ENCODE assay signal across 13 cellular contexts in genomic region chr10:73905256-73906018, GRCh38. TPM values are rescaled to one million over a fixed set of nuclear protein-coding genes. Genes with fewer than 3 reads are reported as not detected.
A peak's percentile ranks its signal among the peaks of the same experiment; 100 is the strongest.
DNase-seq lines count a peak whose midpoint lies in the region; ATAC-seq and TF ChIP-seq lines count a peak whose summit lies in the region.
"Had no signal": no experiment of that assay in that cellular context is flagged by ENCODE, and none has a peak within 500 bp of the region (broad histone marks: within the 10 kb centered on the region; RNA-seq: fewer than 3 reads in every experiment).

No MANE protein-coding gene starts in this region.

- H3K4me3 ChIP-seq in GM23248 (no peak overlapping the region), NB4 (ENCODE audit: low read depth, low read length) (no peak overlapping the region), skeletal muscle satellite cell (ENCODE audit: low read length) (no peak overlapping the region), lower leg skin (ENCODE audit: low read depth, poor library complexity, severe bottlenecking) (no peak overlapping the region)

- H3K9ac ChIP-seq in GM23248 (no peak overlapping the region), skeletal muscle satellite cell (ENCODE audit: low read depth, low read length) (peak overlapping the region; percentile 69)

- H3K36me3 ChIP-seq in GM23248 (ENCODE audit: low read depth) (no peaks in the 10 kb centered on the region), skeletal muscle satellite cell (ENCODE audit: insufficient read depth, low read length) (no peaks in the 10 kb centered on the region)

- no peaks in the 10 kb centered on the region for H3K27me3 ChIP-seq in GM23248 (replicated peaks; ENCODE audit: insufficient read depth)
- H3K27me3 ChIP-seq in skeletal muscle satellite cell (ENCODE audit: control insufficient read depth, insufficient read depth, low read length), result no peaks in the 10 kb centered on the region

- H2AFZ ChIP-seq in GM23248, result no peak overlapping the region

- no peak for TF ChIP-seq CTCF in NB4 (IDR thresholded peaks at IDR 0.05; ENCODE audit: low read depth, low read length)
- no peak for TF ChIP-seq CTCF in lower leg skin (IDR thresholded peaks at IDR 0.05)

- no peaks in the 10 kb centered on the region for H3K9me2 ChIP-seq in GM23248 (ENCODE audit: insufficient read depth)

- whole genome bisulfite sequencing in GM23248 (ENCODE audit: low coverage in 1 of 2, low lambda C conversion rate in 2 of 2, missing lambda C conversion rate in 2 of 2), 2 experiments, result 65 to 66% methylated on average over 4 of the region's 4 CpGs
- 81 to 86% methylated on average over 4 of the region's 4 CpGs for WGBS in lower leg skin, 2 donors

- in situ Hi-C loops in GM23248 (cut with MboI), result no loop called here

- H3K27ac ChIP-seq in GM23248 (peak overlapping the region; percentile 96; the same call in 1 of the 2 replicates), epithelial cell of prostate (peak overlapping the region; percentile 95)

- no peak overlapping the region for H3K4me2 ChIP-seq in GM23248 (ENCODE audit: unreplicated experiment)
- H3K4me2 ChIP-seq in skeletal muscle satellite cell (ENCODE audit: low read length), result no peak overlapping the region

- ATAC-seq in GM18498 (IDR thresholded peaks at IDR 0.05; ENCODE audit: unreplicated experiment), result no peak
- ATAC-seq: activated CD4-positive, CD25-positive, alpha-beta regulatory T cell treated with anti-CD3 and anti-CD28 coated beads, Interleukin-2, amount 50 U/mL, for 24 hours had no signal

- DNase-seq in GM23248 (peak; percentile 33), NB4 (ENCODE audit: low read depth) (peak; percentile 40), epithelial cell of prostate (ENCODE audit: low read depth, low spot score) (no peak), lower leg skin (ENCODE audit: low spot score in 2 of 2) (no peak), glomerular visceral epithelial cell (ENCODE audit: extremely low spot score) (no peak)
- DNase-seq: activated effector memory CD4-positive, alpha-beta T cell treated with anti-CD3 and anti-CD28 coated beads, Interleukin-2, amount 50 U/mL, for 16 hours; central memory CD4-positive, alpha-beta T cell; DMS153; NCI-H2171 had no signal

- peaks cover 47% of the 10 kb centered on the region for H3K4me1 ChIP-seq in GM23248 (ENCODE audit: insufficient read depth)
- H3K4me1 ChIP-seq in skeletal muscle satellite cell (ENCODE audit: control insufficient read depth, insufficient read depth, low read length), result peaks cover 52% of the 10 kb centered on the region

- intact Hi-C loops in lower leg skin (cut with DNase I; ENCODE audit: low total_unique reads), result no loop called here

- TF ChIP-seq POLR2A in NB4 (IDR thresholded peaks at IDR 0.05; ENCODE audit: extremely low read depth, insufficient read length) (no peak), lower leg skin (IDR thresholded peaks at IDR 0.05) (no peak)

- H3F3A ChIP-seq in GM23248 (ENCODE audit: insufficient read depth), result peaks cover 50% of the 10 kb centered on the region

- H3K9me3 ChIP-seq in GM23248 (ENCODE audit: low read depth) (no peaks in the 10 kb centered on the region), skeletal muscle satellite cell (replicated peaks; ENCODE audit: low read length) (no peaks in the 10 kb centered on the region)

- no peaks in the 10 kb centered on the region for H4K20me1 ChIP-seq in GM23248 (ENCODE audit: insufficient read depth)

- H3K79me2 ChIP-seq in GM23248 (ENCODE audit: insufficient read depth), result no peaks in the 10 kb centered on the region

RNA-seq across cellular contexts. Expression of gene PLAU, which starts 5.5 kb away (rescaled TPM):
- total RNA-seq in GM23248 (2014; rRNA removed; shearing (Covaris generic)), result 13.3 and 13.8 TPM in 2 replicates
- 26.0 and 26.1 TPM in 2 replicates for polyA plus RNA-seq in GM23248 (2016; fragmentation: Nextera tagmentation; extraction: Ambion mirVana)
- 41.6 and 76.4 TPM in 2 replicates for total RNA-seq in skeletal muscle satellite cell (2012; rRNA removed)
- 10 to 100 TPM; 12.7 to 28.5 (median 14.7) TPM for total RNA-seq in lower leg skin
- total RNA-seq: SK-MEL-5 had no signal

RNA-seq across cellular contexts. Expression of gene CAMK2G, which starts 31.1 kb away (rescaled TPM):
- 25.7 and 29.1 TPM in 2 replicates for total RNA-seq in GM23248 (2014; rRNA removed; shearing (Covaris generic))
- polyA plus RNA-seq in GM23248 (2016; fragmentation: Nextera tagmentation; extraction: Ambion mirVana), result 24.3 and 28.2 TPM in 2 replicates
- total RNA-seq in skeletal muscle satellite cell (2012; rRNA removed), result 13.2 and 18.8 TPM in 2 replicates
- total RNA-seq in lower leg skin, result 10 to 100 TPM; 20.0 to 27.9 (median 24.2) TPM

Comparison
In these comparisons a context has a peak if more than half of its experiments do, and no peak if none do; other contexts are left out.
1. DNase-seq: peak in GM23248 (single experiment) and NB4 (single experiment); none in epithelial cell of prostate (single experiment), lower leg skin (0 of 2) and glomerular visceral epithelial cell (single experiment).